In the genomic region with DNA sequence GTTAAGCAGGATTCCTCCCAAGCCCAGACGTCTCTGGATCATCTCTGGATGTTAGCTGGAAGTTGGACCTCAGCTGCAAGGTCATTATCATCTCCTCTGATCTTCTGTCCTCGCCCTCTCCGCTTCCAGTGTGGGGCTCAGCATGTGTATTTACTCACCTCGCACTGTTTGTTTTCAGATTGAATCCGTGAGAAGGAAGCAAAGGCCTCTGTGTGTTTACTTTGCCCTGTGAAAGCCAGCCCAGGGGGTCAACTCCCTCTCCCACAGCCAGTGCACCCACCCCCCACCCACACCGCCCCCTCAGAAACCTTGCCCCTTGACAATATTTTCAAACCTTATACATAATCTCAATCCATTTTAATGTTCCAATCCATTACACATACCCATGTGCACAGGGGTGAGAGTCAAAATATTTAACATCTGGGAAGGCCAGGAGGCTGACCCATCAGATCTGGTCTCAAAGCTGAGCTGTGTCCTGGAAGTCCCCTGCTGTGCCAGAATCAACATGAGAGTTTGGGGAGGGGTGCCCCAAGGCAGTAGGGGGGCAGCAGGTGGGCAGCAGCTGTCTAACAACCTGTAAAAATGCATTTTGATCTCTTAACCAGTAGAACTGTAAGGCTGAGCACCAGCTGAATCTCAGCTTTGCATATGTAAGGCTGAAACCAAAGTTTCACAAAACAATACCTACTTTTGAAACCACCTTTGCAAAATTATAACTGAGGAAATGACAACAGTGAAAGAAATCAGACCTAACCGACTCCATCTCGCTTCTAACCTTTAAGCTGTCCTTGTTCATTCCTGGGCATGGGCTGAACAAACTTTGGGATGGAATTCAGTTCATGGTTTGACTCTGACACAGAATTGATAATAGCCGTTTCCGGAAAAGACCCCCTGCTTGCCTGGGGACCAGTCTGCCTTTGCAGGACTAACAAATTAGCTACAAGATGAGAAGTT, we compare ENCODE assay signal across 1 cellular context.
TF ChIP-seq lines count a peak whose summit lies in the region.

No MANE protein-coding gene starts in this region.

TF ChIP-seq in HepG2, 621 proteins besides CTCF, POLR2A, EP300 and RAD21 (continued from another document and continues in another):
- TF ChIP-seq, protein P1, sequence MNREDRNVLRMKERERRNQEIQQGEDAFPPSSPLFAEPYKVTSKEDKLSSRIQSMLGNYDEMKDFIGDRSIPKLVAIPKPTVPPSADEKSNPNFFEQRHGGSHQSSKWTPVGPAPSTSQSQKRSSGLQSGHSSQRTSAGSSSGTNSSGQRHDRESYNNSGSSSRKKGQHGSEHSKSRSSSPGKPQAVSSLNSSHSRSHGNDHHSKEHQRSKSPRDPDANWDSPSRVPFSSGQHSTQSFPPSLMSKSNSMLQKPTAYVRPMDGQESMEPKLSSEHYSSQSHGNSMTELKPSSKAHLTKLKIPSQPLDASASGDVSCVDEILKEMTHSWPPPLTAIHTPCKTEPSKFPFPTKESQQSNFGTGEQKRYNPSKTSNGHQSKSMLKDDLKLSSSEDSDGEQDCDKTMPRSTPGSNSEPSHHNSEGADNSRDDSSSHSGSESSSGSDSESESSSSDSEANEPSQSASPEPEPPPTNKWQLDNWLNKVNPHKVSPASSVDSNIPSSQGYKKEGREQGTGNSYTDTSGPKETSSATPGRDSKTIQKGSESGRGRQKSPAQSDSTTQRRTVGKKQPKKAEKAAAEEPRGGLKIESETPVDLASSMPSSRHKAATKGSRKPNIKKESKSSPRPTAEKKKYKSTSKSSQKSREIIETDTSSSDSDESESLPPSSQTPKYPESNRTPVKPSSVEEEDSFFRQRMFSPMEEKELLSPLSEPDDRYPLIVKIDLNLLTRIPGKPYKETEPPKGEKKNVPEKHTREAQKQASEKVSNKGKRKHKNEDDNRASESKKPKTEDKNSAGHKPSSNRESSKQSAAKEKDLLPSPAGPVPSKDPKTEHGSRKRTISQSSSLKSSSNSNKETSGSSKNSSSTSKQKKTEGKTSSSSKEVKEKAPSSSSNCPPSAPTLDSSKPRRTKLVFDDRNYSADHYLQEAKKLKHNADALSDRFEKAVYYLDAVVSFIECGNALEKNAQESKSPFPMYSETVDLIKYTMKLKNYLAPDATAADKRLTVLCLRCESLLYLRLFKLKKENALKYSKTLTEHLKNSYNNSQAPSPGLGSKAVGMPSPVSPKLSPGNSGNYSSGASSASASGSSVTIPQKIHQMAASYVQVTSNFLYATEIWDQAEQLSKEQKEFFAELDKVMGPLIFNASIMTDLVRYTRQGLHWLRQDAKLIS (CRISPR knock-in tag; IDR thresholded peaks at IDR 0.05) = no peak
- no peak for TF ChIP-seq IKZF4 (CRISPR knock-in tag; IDR thresholded peaks at IDR 0.05; ENCODE audit: borderline replicate concordance, low read depth, not compliant biosample characterization)
- no peak for TF ChIP-seq ZBTB1 (CRISPR knock-in tag; IDR thresholded peaks at IDR 0.05; ENCODE audit: borderline replicate concordance)
- TF ChIP-seq, protein P2, sequence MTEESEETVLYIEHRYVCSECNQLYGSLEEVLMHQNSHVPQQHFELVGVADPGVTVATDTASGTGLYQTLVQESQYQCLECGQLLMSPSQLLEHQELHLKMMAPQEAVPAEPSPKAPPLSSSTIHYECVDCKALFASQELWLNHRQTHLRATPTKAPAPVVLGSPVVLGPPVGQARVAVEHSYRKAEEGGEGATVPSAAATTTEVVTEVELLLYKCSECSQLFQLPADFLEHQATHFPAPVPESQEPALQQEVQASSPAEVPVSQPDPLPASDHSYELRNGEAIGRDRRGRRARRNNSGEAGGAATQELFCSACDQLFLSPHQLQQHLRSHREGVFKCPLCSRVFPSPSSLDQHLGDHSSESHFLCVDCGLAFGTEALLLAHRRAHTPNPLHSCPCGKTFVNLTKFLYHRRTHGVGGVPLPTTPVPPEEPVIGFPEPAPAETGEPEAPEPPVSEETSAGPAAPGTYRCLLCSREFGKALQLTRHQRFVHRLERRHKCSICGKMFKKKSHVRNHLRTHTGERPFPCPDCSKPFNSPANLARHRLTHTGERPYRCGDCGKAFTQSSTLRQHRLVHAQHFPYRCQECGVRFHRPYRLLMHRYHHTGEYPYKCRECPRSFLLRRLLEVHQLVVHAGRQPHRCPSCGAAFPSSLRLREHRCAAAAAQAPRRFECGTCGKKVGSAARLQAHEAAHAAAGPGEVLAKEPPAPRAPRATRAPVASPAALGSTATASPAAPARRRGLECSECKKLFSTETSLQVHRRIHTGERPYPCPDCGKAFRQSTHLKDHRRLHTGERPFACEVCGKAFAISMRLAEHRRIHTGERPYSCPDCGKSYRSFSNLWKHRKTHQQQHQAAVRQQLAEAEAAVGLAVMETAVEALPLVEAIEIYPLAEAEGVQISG (CRISPR knock-in tag; IDR thresholded peaks at IDR 0.05) = peak; percentile 79
- 0 out of 2 replicates have a peak, but pooled peaks have one; percentile 43 for TF ChIP-seq ZNF564 (CRISPR knock-in tag; IDR thresholded peaks at IDR 0.05)
- TF ChIP-seq ZNF790 (CRISPR knock-in tag; IDR thresholded peaks at IDR 0.05; ENCODE audit: borderline replicate concordance) = no peak
- peak; percentile 50; the same call in 1 of the 2 replicates for TF ChIP-seq ZNF335 (CRISPR knock-in tag; IDR thresholded peaks at IDR 0.05)
- peak; percentile 74 for TF ChIP-seq KAT8 (CRISPR knock-in tag; IDR thresholded peaks at IDR 0.05)
- no peak for TF ChIP-seq ZNF781 (CRISPR knock-in tag; IDR thresholded peaks at IDR 0.05; ENCODE audit: borderline replicate concordance, not compliant biosample characterization)
- TF ChIP-seq NFKB2 (CRISPR knock-in tag; IDR thresholded peaks at IDR 0.05; ENCODE audit: borderline replicate concordance) = no peak
- TF ChIP-seq CREB3 (CRISPR knock-in tag; IDR thresholded peaks at IDR 0.05) = no peak
- TF ChIP-seq ISX (CRISPR knock-in tag; conservative IDR thresholded peaks at IDR 0.05) = no peak
- TF ChIP-seq HMGXB3 (CRISPR knock-in tag; IDR thresholded peaks at IDR 0.05; ENCODE audit: borderline replicate concordance) = no peak
- TF ChIP-seq, protein P3, sequence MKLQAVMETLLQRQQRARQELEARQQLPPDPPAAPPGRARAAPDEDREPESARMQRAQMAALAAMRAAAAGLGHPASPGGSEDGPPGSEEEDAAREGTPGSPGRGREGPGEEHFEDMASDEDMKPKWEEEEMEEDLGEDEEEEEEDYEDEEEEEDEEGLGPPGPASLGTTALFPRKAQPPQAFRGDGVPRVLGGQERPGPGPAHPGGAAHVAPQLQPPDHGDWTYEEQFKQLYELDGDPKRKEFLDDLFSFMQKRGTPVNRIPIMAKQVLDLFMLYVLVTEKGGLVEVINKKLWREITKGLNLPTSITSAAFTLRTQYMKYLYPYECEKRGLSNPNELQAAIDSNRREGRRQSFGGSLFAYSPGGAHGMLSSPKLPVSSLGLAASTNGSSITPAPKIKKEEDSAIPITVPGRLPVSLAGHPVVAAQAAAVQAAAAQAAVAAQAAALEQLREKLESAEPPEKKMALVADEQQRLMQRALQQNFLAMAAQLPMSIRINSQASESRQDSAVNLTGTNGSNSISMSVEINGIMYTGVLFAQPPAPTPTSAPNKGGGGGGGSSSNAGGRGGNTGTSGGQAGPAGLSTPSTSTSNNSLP (IDR thresholded peaks at IDR 0.05; ENCODE audit: low read depth, low read length) = no peak
- no peak for TF ChIP-seq ZNF576 (CRISPR knock-in tag; IDR thresholded peaks at IDR 0.05)
- peak; percentile 77; the same call in 1 of the 2 replicates for TF ChIP-seq SOX13 (IDR thresholded peaks at IDR 0.05)
- peak in 1 of 2 experiments; percentile 92; a peak in 2 of 4 replicates for TF ChIP-seq SOX13 (CRISPR knock-in tag; conservative IDR thresholded peaks at IDR 0.05 in 1 of 2, IDR thresholded peaks at IDR 0.05 in 1 of 2)
- peak; percentile 56; the same call in 1 of the 2 replicates for TF ChIP-seq ZNF788 (CRISPR knock-in tag; IDR thresholded peaks at IDR 0.05; ENCODE audit: borderline replicate concordance)
- TF ChIP-seq PRPF4 (IDR thresholded peaks at IDR 0.05; ENCODE audit: low read depth, low read length, poor library complexity, severe bottlenecking) = no peak
- TF ChIP-seq MXD4 (CRISPR knock-in tag; IDR thresholded peaks at IDR 0.05) = no peak
- no peak for TF ChIP-seq U2AF2 (IDR thresholded peaks at IDR 0.05; ENCODE audit: low read depth, low read length)
- TF ChIP-seq NFE2 (CRISPR knock-in tag; IDR thresholded peaks at IDR 0.05) = no peak
- TF ChIP-seq ZNF260 (CRISPR knock-in tag; IDR thresholded peaks at IDR 0.05; ENCODE audit: borderline replicate concordance, low read depth) = no peak
- TF ChIP-seq ATF7-NPFF (CRISPR knock-in tag; IDR thresholded peaks at IDR 0.05; ENCODE audit: low read depth) = 0 out of 2 replicates have a peak, but pooled peaks have one; percentile 64
- 0 out of 2 replicates have a peak, but pooled peaks have one; percentile 19 for TF ChIP-seq MXD3 (CRISPR knock-in tag; IDR thresholded peaks at IDR 0.05)
- TF ChIP-seq ETV6 (CRISPR knock-in tag; conservative IDR thresholded peaks at IDR 0.05) = peak; percentile 68
- TF ChIP-seq ZZZ3 (CRISPR knock-in tag; IDR thresholded peaks at IDR 0.05; ENCODE audit: borderline replicate concordance) = no peak; the same call in 1 of the 2 replicates
- no peak for TF ChIP-seq ASH2L (IDR thresholded peaks at IDR 0.05; ENCODE audit: insufficient read length, low read depth, low read length)
- TF ChIP-seq ZC3H13 (CRISPR knock-in tag; IDR thresholded peaks at IDR 0.05) = no peak
- TF ChIP-seq MYC (CRISPR knock-in tag; IDR thresholded peaks at IDR 0.05; ENCODE audit: borderline replicate concordance) = peak; percentile 40; the same call in 1 of the 2 replicates
- no peak; the same call in 1 of the 2 replicates for TF ChIP-seq BRCA1 (CRISPR knock-in tag; IDR thresholded peaks at IDR 0.05)
- no peak for TF ChIP-seq ZIK1 (CRISPR knock-in tag; IDR thresholded peaks at IDR 0.05; ENCODE audit: borderline replicate concordance, low read depth)
- no peak for TF ChIP-seq ARNT (IDR thresholded peaks at IDR 0.05)
- no peak for TF ChIP-seq ZKSCAN8 (CRISPR knock-in tag; IDR thresholded peaks at IDR 0.05; ENCODE audit: borderline replicate concordance)
- TF ChIP-seq, protein P4, sequence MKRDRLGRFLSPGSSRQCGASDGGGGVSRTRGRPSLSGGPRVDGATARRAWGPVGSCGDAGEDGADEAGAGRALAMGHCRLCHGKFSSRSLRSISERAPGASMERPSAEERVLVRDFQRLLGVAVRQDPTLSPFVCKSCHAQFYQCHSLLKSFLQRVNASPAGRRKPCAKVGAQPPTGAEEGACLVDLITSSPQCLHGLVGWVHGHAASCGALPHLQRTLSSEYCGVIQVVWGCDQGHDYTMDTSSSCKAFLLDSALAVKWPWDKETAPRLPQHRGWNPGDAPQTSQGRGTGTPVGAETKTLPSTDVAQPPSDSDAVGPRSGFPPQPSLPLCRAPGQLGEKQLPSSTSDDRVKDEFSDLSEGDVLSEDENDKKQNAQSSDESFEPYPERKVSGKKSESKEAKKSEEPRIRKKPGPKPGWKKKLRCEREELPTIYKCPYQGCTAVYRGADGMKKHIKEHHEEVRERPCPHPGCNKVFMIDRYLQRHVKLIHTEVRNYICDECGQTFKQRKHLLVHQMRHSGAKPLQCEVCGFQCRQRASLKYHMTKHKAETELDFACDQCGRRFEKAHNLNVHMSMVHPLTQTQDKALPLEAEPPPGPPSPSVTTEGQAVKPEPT (CRISPR knock-in tag; IDR thresholded peaks at IDR 0.05; ENCODE audit: low read depth) = 0 out of 2 replicates have a peak, but pooled peaks have one; percentile 56
- no peak for TF ChIP-seq ATF7 (IDR thresholded peaks at IDR 0.05)
- TF ChIP-seq ATF7 (CRISPR knock-in tag; IDR thresholded peaks at IDR 0.05) = 0 out of 2 replicates have a peak, but pooled peaks have one; percentile 30
- TF ChIP-seq ZMYM2 (CRISPR knock-in tag; IDR thresholded peaks at IDR 0.05) = no peak
- TF ChIP-seq KDM6A (CRISPR knock-in tag; IDR thresholded peaks at IDR 0.05; ENCODE audit: low read depth) = peak; percentile 89
